Comparison of ENCODE assay signal across 28 cellular contexts in genomic region chr9:100396769-100397168, GRCh38.
"Had no signal": no experiment of that assay in that cellular context is flagged by ENCODE, and none has a peak within 500 bp of the region (broad histone marks: within the 10 kb centered on the region; RNA-seq: fewer than 3 reads in every experiment).

No MANE protein-coding gene starts in this region.

- H3K36me3 ChIP-seq: colonic mucosa, esophagus squamous epithelium, gastrocnemius medialis, heart right ventricle had no signal

- H3K4me3 ChIP-seq: colonic mucosa, coronary artery, dorsolateral prefrontal cortex, esophagus muscularis mucosa, esophagus squamous epithelium, gastrocnemius medialis, gastroesophageal sphincter, heart left ventricle, heart right ventricle had no signal

- H3K27me3 ChIP-seq: colonic mucosa, dorsolateral prefrontal cortex, esophagus muscularis mucosa, esophagus squamous epithelium, foreskin keratinocyte, gastrocnemius medialis, gastroesophageal sphincter, heart left ventricle, heart right ventricle had no signal

- H3K4me1 ChIP-seq: colonic mucosa, esophagus muscularis mucosa, esophagus squamous epithelium, foreskin keratinocyte, gastrocnemius medialis, gastroesophageal sphincter had no signal

- ATAC-seq: effector memory CD8-positive, alpha-beta T cell; esophagus mucosa; foreskin keratinocyte; gastrocnemius medialis; gastroesophageal sphincter; heart left ventricle; heart right ventricle had no signal

- FAIRE-seq: colon, endometrium, endothelial cell of umbilical vein, frontal cortex had no signal

- H3K9me3 ChIP-seq: colonic mucosa, esophagus muscularis mucosa, esophagus squamous epithelium, gastrocnemius medialis, gastroesophageal sphincter, heart left ventricle, heart right ventricle had no signal

- H3K27ac ChIP-seq: colonic mucosa, coronary artery, dorsolateral prefrontal cortex, epithelial cell of prostate, esophagus muscularis mucosa, esophagus squamous epithelium, foreskin keratinocyte, gastrocnemius medialis, gastroesophageal sphincter, heart left ventricle, heart right ventricle had no signal

- DNase-seq: colonic mucosa; cortex of kidney; dermis blood vessel endothelial cell; dorsolateral prefrontal cortex; effector CD4-positive, alpha-beta T cell; effector CD8-positive, alpha-beta T cell; effector memory CD4-positive, alpha-beta T cell; effector memory CD8-positive, alpha-beta T cell; endodermal cell; erythroblast; esophagus squamous epithelium; foreskin fibroblast; foreskin keratinocyte; foreskin melanocyte; gastrocnemius medialis; glutamatergic neuron; head of caudate nucleus; heart left ventricle; heart right ventricle had no signal
